ENCODE assay signal across 8 cellular contexts in the genomic region with DNA sequence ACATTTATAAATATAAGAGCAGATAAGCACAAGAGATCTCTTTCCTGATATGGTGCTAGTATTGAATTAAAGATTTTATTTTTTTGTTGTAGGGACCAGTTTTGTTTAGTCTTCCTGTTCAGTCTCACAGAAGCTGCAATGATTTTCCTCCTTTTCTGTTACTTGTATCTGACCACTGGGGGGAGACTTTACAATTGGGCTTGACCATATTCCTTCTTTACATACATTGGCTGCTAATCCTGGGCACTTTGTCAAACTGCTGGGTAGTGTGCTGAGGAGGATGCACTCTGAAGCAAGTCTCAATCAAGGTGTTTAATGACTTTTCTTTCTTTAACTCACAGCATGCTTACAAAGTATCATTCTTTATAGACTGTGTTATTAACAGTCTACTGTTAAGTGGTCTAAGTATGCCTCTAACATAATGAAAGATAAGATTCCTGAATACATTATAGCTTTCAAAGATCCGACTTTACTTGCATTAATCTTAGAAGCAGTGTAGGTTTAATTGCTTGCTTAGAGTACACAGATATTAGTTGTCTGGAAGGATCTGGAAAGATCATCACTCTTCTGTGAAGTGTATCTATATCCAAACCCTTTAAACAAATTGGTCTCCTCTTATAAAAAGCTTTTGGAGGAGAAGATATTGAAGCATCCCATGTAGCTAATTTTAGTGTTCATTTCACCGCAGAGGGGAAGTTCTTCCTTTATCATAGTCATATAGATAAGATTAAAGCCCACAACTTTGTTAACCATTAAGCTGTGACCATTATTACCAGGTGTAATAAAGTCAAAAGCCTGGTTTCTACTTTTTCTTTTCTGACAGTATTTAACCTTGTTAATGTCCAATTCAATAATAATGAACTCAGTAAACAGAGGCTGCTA. TPM values are rescaled to one million over a fixed set of nuclear protein-coding genes. Genes with fewer than 3 reads are reported as not detected.
DNase-seq lines count a peak whose midpoint lies in the region; ATAC-seq, FAIRE-seq and TF ChIP-seq lines count a peak whose summit lies in the region.

No MANE protein-coding gene starts in this region.

- H3K36me3 ChIP-seq in CD4-positive, alpha-beta memory T cell (ENCODE audit: insufficient read depth, low read length): no peaks in the 10 kb centered on the region
- H3K36me3 ChIP-seq in GM12878 (ENCODE audit: control insufficient read depth in 2 of 2, insufficient read depth in 2 of 2, low read length in 1 of 2): no peaks in the 10 kb centered on the region

- ATAC-seq in GM18870 (IDR thresholded peaks at IDR 0.05; ENCODE audit: unreplicated experiment) (peak; percentile 37), HG03571 (IDR thresholded peaks at IDR 0.05; ENCODE audit: unreplicated experiment) (peak; percentile 29), GM12878 (peak; percentile 52), left colon (peak; percentile 56), HG02970 (IDR thresholded peaks at IDR 0.05; ENCODE audit: low FRiP score, unreplicated experiment) (no peak)

- H3K4me3 ChIP-seq in CD4-positive, alpha-beta memory T cell (ENCODE audit: low read length in 2 of 2): no peak overlapping the region
- H3K4me3 ChIP-seq in GM12878: peak overlapping the region; percentile 44; the same call in 1 of the 2 replicates

- intact Hi-C loops in CD4-positive, alpha-beta memory T cell (cut with micrococcal nuclease): loop anchor here (2.0 to 10.0 kb wide), 7 partner anchors 88 to 1562 kb away; a partner anchor contains a TSS
- intact Hi-C loops in GM12878 (cut with micrococcal nuclease; ENCODE audit: unreplicated experiment) (loop anchor here (1.0 to 10.0 kb wide), 5 partner anchors 11 to 1032 kb away; no protein-coding TSS in a partner anchor), left colon (cut with DNase I, micrococcal nuclease) (loop anchor here in 1 of 2 donors (10.0 kb wide), 1 partner anchor 88 kb away; no protein-coding TSS in a partner anchor)

- peaks cover 32% of the 10 kb centered on the region for H3K4me1 ChIP-seq in CD4-positive, alpha-beta memory T cell (ENCODE audit: insufficient read depth, low read length)
- peaks cover 7% of the 10 kb centered on the region for H3K4me1 ChIP-seq in GM12878 (ENCODE audit: control insufficient read depth, insufficient read depth, low read length)

- SMC1A ChIA-PET in GM12878 (lab: Charles Lee; ENCODE audit: uncharacterized antibody, unreplicated experiment): interaction anchor here (0.7 to 10.1 kb wide), 23 partner anchors 12 to 975 kb away, joined by 3 to 142 read pairs (median 4); no protein-coding TSS in a partner anchor

- RAD21 ChIA-PET in GM12878 (lab: Charles Lee; ENCODE audit: unreplicated experiment): interaction anchor here (0.8 to 8.1 kb wide), 24 partner anchors 10 to 981 kb away, joined by 3 to 106 read pairs (median 5); no protein-coding TSS in a partner anchor

- peak in 1 of 5 donors; percentile 9 for DNase-seq in CD4-positive, alpha-beta memory T cell
- DNase-seq in NCI-H526 treated with DMSO at 0.1 percent for 48 hours (lab: John Stamatoyannopoulos, UW) (peak; percentile 61), GM12878 (ENCODE audit: low read depth, low spot score) (peak; percentile 64), left colon (peak in 1 of 2 donors; percentile 10), NCI-H1048 (lab: John Stamatoyannopoulos, UW) (no peak)

- H3K27me3 ChIP-seq in CD4-positive, alpha-beta memory T cell (ENCODE audit: insufficient read depth, low read length): no peaks in the 10 kb centered on the region
- H3K27me3 ChIP-seq in GM12878 (replicated peaks in 1 of 2; ENCODE audit: control insufficient read depth in 2 of 2, insufficient read depth in 2 of 2, low read length in 1 of 2): 0 out of 4 replicates have a peak, but pooled peaks cover 0 to 2% of the 10 kb centered on the region in 2 experiments

- peaks cover 69% of the 10 kb centered on the region for H3K79me2 ChIP-seq in GM12878 (ENCODE audit: control insufficient read depth, insufficient read depth, low read length)

- peak; percentile 57 to 82 (median 69); a peak in 5 of 6 replicates for TF ChIP-seq CTCF in GM12878 (IDR thresholded peaks at IDR 0.05 in 2 of 3, conservative IDR thresholded peaks at IDR 0.05 in 1 of 3; ENCODE audit: control insufficient read depth in 2 of 3, extremely low read depth in 1 of 3, insufficient read depth in 1 of 3, low read depth in 3 of 3, low read length in 3 of 3)

- H3K9me3 Mint-ChIP-seq in CD4-positive, alpha-beta memory T cell: no peaks in the 10 kb centered on the region

- no peaks in the 10 kb centered on the region for H4K20me1 ChIP-seq in GM12878 (ENCODE audit: control insufficient read depth, insufficient read depth)

- peak overlapping the region in 2 of 7 donors; percentile 3 to 17 for H3K27ac Mint-ChIP-seq in CD4-positive, alpha-beta memory T cell

- WGBS in GM12878 (ENCODE audit: insufficient coverage, insufficient replicate concordance, low lambda C conversion rate, missing lambda C conversion rate): 3% methylated on average over 2 of the region's 2 CpGs

- H3K9me3 ChIP-seq in CD4-positive, alpha-beta memory T cell (ENCODE audit: control insufficient read depth in 1 of 2, low read length in 2 of 2): no peaks in the 10 kb centered on the region
- no peaks in the 10 kb centered on the region for H3K9me3 ChIP-seq in GM12878 (replicated peaks; ENCODE audit: control insufficient read depth, insufficient read depth, low read length)

- BruUV-seq in GM12878 (replicated peaks; lab: Mats Ljungman, UMichigan): no TSS peak

- H3K27me3 Mint-ChIP-seq in CD4-positive, alpha-beta memory T cell: no peaks in the 10 kb centered on the region

- H3K4me2 ChIP-seq in GM12878 (ENCODE audit: control insufficient read depth, insufficient read depth): peak overlapping the region; percentile 51

- H3K36me3 Mint-ChIP-seq in CD4-positive, alpha-beta memory T cell: peaks cover 0 to 8% of the 10 kb centered on the region in 2 donors

- POLR2A ChIA-PET in CD4-positive, alpha-beta memory T cell (lab: Charles Lee; ENCODE audit: partially characterized antibody): no interaction called here
- POLR2A ChIA-PET in GM12878 (lab: Charles Lee): interaction anchor here (0.8 to 1.0 kb wide), 2 partner anchors 9 to 11 kb away, joined by 3 read pairs; no protein-coding TSS in a partner anchor

- no peak for TF ChIP-seq POLR2A in GM12878 (IDR thresholded peaks at IDR 0.05; ENCODE audit: low read depth, low read length)

- H3K4me3 Mint-ChIP-seq in CD4-positive, alpha-beta memory T cell: peak overlapping the region in 5 of 8 donors; percentile 2 to 76 (median 63)

- TF ChIP-seq RAD21 in GM12878 (IDR thresholded peaks at IDR 0.05; ENCODE audit: insufficient read depth, low read depth, low read length): peak; percentile 89

- FAIRE-seq in GM12878 (lab: Jason Lieb, UNC): peak; percentile 89

- H3K27ac ChIP-seq in CD4-positive, alpha-beta memory T cell (ENCODE audit: low read depth, low read length): no peak overlapping the region
- H3K27ac ChIP-seq in GM12878 (ENCODE audit: control insufficient read depth, insufficient read depth): no peak overlapping the region

- TF ChIP-seq EP300 in GM12878 (IDR thresholded peaks at IDR 0.05; ENCODE audit: borderline replicate concordance in 1 of 2, control insufficient read depth in 1 of 2, low read depth in 2 of 2, low read length in 2 of 2): no peak; a peak in 1 of 4 replicates

- H3K4me1 Mint-ChIP-seq in CD4-positive, alpha-beta memory T cell: peaks cover 23 to 53% (median 29%) of the 10 kb centered on the region in 4 donors

- CTCF ChIA-PET in CD4-positive, alpha-beta memory T cell (lab: Charles Lee; ENCODE audit: partially characterized antibody): interaction anchor here (0.7 to 3.0 kb wide), 11 partner anchors 10 to 1037 kb away, joined by 3 to 13 read pairs (median 3); no protein-coding TSS in a partner anchor
- CTCF ChIA-PET in GM12878 (lab: Yijun Ruan, JAX): interaction anchor here (0.6 to 7.1 kb wide), 32 partner anchors 10 to 526 kb away, joined by 3 to 147 read pairs (median 5); no protein-coding TSS in a partner anchor

- in situ Hi-C loops in GM12878 (cut with MboI): loop anchor here (5.0 kb wide), 1 partner anchor 86 kb away; no protein-coding TSS in a partner anchor

- no peak overlapping the region for H3K9ac ChIP-seq in GM12878 (ENCODE audit: control insufficient read depth, insufficient read depth, low read length)

- H2AFZ ChIP-seq in GM12878 (ENCODE audit: control insufficient read depth, low read depth, low read length): no peak overlapping the region; the same call in 1 of the 2 replicates

TF ChIP-seq in GM12878, 131 proteins besides CTCF, POLR2A, EP300 and RAD21 (continues in another document):
- TF ChIP-seq IKZF1 (conservative IDR thresholded peaks at IDR 0.05) (peak; percentile 54), ZNF207 (IDR thresholded peaks at IDR 0.05; ENCODE audit: borderline replicate concordance) (no peak), YY1 (IDR thresholded peaks at IDR 0.05; ENCODE audit: low read depth, low read length) (0 out of 2 replicates have a peak, but pooled peaks have one; percentile 12), SMC3 (IDR thresholded peaks at IDR 0.05; ENCODE audit: borderline replicate concordance, low read length) (peak; percentile 78; the same call in 1 of the 2 replicates), KAT2A (conservative IDR thresholded peaks at IDR 0.05; ENCODE audit: control insufficient read depth, low read depth, low read length) (no peak)

RNA-seq across cellular contexts. Expression of a gene that starts 3.2 kb away (rescaled TPM):
- 10 to 100 TPM; 32.9 to 50.1 TPM for total RNA-seq in CD4-positive, alpha-beta memory T cell
- polyA plus RNA-seq in CD4-positive, alpha-beta memory T cell: 1 to 10 TPM; 8.6 to 9.4 TPM
- 57.8 and 72.9 TPM in 2 replicates for total RNA-seq in GM12878 (2013; cell fraction: nucleolus; rRNA removed)
- total RNA-seq in GM12878 (2014; rRNA removed) (10.7 and 15.0 TPM in 2 replicates), GM12878 (2014; rRNA removed; fragmentation: Illumina TruSeq; extraction: Trizol) (23.2 and 24.7 TPM in 2 replicates), GM12878 (2021) (45.3 and 53.5 TPM in 2 replicates), left colon (1 to 10 TPM; 6.7 TPM)
- polyA plus RNA-seq in GM12878 (2011; ENCODE audit: low read depth): 6.3 TPM
- polyA plus RNA-seq in GM12878 (2011; rRNA removed) (19.3 and 26.6 TPM in 2 replicates), GM12878 (2014; fragmentation: Illumina TruSeq; extraction: Trizol) (27.2 and 39.6 TPM in 2 replicates), GM12878 (2014; fragmentation: Nextera tagmentation; extraction: Ambion mirVana) (10 to 100 TPM; 15.2 to 21.6 TPM), GM12878 (2014; rRNA removed) (17.5 and 18.6 TPM in 2 replicates), GM12878 (2016; fragmentation: Nextera tagmentation; extraction: Ambion mirVana) (10 to 100 TPM; 19.6 to 20.6 TPM)
- 4.4 and 5.7 TPM in 2 replicates for polyA plus RNA-seq in GM12878 (2011; cell fraction: cytosol; rRNA removed)
- 7.4 and 9.8 TPM in 2 replicates for polyA plus RNA-seq in GM12878 (2011; cell fraction: nucleus; rRNA removed)
- polyA plus RNA-seq in GM12878 (2012): 12.1 and 14.5 TPM in 2 replicates
- 17.8 and 40.1 TPM in 2 replicates for polyA minus RNA-seq in GM12878 (2011; rRNA and poly(A)+ RNA removed)
- 14.4 and 21.5 TPM in 2 replicates for polyA minus RNA-seq in GM12878 (2011; cell fraction: cytosol; rRNA and poly(A)+ RNA removed)
- polyA minus RNA-seq in GM12878 (2011; cell fraction: nucleus; rRNA and poly(A)+ RNA removed): 9.4 and 21.9 TPM in 2 replicates
